Comparison of ENCODE assay signal across 9 cellular contexts in the genomic region with DNA sequence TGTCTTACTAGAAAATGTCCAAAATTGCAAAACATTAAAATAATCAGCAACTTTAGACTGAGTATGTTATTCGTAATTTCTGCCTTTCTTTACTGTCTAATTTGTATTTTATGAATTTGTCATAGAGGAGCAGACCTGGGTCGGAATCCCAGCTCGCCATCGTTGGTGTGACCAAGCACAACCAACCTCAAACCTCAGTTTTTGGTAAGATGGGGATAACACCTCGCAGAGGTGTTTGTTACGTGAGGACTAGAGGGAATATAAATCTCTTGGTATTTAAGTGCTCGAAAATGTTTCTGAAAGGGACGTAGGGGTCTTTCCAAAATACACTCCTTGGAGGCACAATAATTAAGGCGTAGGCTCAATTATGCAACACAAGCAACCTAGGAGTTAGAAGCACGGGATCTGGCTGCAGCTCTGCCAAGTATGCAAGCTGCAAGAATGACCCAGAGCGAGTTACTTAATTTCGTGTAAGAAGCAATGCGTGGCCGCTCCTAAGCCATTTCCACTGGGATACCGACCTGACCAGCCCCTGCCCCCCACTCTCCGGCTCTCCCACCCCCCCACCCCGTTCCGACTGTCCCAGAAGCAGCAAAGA. TPM values are rescaled to one million over a fixed set of nuclear protein-coding genes. Genes with fewer than 3 reads are reported as not detected.
DNase-seq lines count a peak whose midpoint lies in the region; ATAC-seq, FAIRE-seq and TF ChIP-seq lines count a peak whose summit lies in the region.
"Had no signal": no experiment of that assay in that cellular context is flagged by ENCODE, and none has a peak within 500 bp of the region (broad histone marks: within the 10 kb centered on the region; RNA-seq: fewer than 3 reads in every experiment).

No MANE protein-coding gene starts in this region.

- H3K9me1 ChIP-seq in keratinocyte (ENCODE audit: control insufficient read depth, extremely low read depth, insufficient read depth, low read length) = no peaks in the 10 kb centered on the region

- peaks cover 15% of the 10 kb centered on the region for H3K4me1 ChIP-seq in keratinocyte (ENCODE audit: control insufficient read depth, extremely low read depth, insufficient read depth, low read length)
- peaks cover 5 to 14% (median 13%) of the 10 kb centered on the region in 3 donors for H3K4me1 ChIP-seq in skeletal muscle tissue (ENCODE audit: control insufficient read depth in 3 of 3, insufficient read depth in 3 of 3, low read length in 3 of 3)

- peaks cover 14% of the 10 kb centered on the region in 2 experiments for H3K36me3 ChIP-seq in keratinocyte (ENCODE audit: control insufficient read depth in 2 of 2, extremely low read depth in 1 of 2, insufficient read depth in 2 of 2, low read length in 2 of 2)
- H3K36me3 ChIP-seq in skeletal muscle tissue (ENCODE audit: control insufficient read depth in 3 of 3, insufficient read depth in 3 of 3, low read length in 3 of 3) = peaks cover 11 to 17% (median 15%) of the 10 kb centered on the region in 3 donors

- H3K9ac ChIP-seq in keratinocyte (ENCODE audit: control insufficient read depth, extremely low read depth, insufficient read depth, low read length) (peak overlapping the region; percentile 94), skeletal muscle tissue (ENCODE audit: low read depth in 1 of 3, low read length in 3 of 3) (peak overlapping the region; percentile 76 to 94 (median 91))

- peak; percentile 11 for DNase-seq in Daoy (ENCODE audit: low read depth)
- DNase-seq in RPMI8226 = peak; percentile 26
- peak; percentile 79 for DNase-seq in cerebellar cortex (ENCODE audit: low spot score)
- no peak for DNase-seq in keratinocyte (ENCODE audit: low read depth, low spot score)
- DNase-seq in NCI-H446 treated with DMSO at 0.1 percent for 48 hours (lab: John Stamatoyannopoulos, UW) = no peak

- ATAC-seq in GM19452 (IDR thresholded peaks at IDR 0.05; ENCODE audit: unreplicated experiment) = peak; percentile 34
- ATAC-seq in HG03457 (IDR thresholded peaks at IDR 0.05; ENCODE audit: unreplicated experiment) = peak; percentile 4

- H3K79me2 ChIP-seq in keratinocyte (ENCODE audit: control insufficient read depth, insufficient read depth, low read length) = peaks cover 68% of the 10 kb centered on the region

- H3K27me3 ChIP-seq in keratinocyte (ENCODE audit: control insufficient read depth, extremely low read depth, insufficient read depth, low read length) (no peaks in the 10 kb centered on the region), skeletal muscle tissue (ENCODE audit: control insufficient read depth in 3 of 3, insufficient read depth in 3 of 3, low read length in 3 of 3) (no peaks in the 10 kb centered on the region)

- dilution Hi-C loops in keratinocyte (cut with MboI; ENCODE audit: extremely low pct_ligation_motif_present, low sequenced_read_pairs) = no loop called here

- H3K4me2 ChIP-seq in keratinocyte (ENCODE audit: control insufficient read depth, extremely low read depth, insufficient read depth, low read depth, low read length) = peak overlapping the region; percentile 80

- no peaks in the 10 kb centered on the region for H4K20me1 ChIP-seq in keratinocyte (ENCODE audit: control insufficient read depth, extremely low read depth, insufficient read depth, low read length)

- H3K9me3 ChIP-seq in keratinocyte (ENCODE audit: control insufficient read depth, low read depth, low read length) = no peaks in the 10 kb centered on the region
- H3K9me3 ChIP-seq in skeletal muscle tissue (ENCODE audit: control insufficient read depth in 3 of 3, low read length in 3 of 3) = no peaks in the 10 kb centered on the region

- TF ChIP-seq CTCF in keratinocyte (optimal IDR thresholded peaks at IDR 0.05 in 1 of 3, IDR thresholded peaks at IDR 0.05 in 1 of 3, conservative IDR thresholded peaks at IDR 0.05 in 1 of 3; ENCODE audit: extremely low read depth in 1 of 3, insufficient read depth in 2 of 3, low read length in 3 of 3) = no peak

- H3K4me3 ChIP-seq in keratinocyte (ENCODE audit: control insufficient read depth in 2 of 3, extremely low read depth in 1 of 3, insufficient read depth in 2 of 3, low read depth in 1 of 3, low read length in 3 of 3) (peak overlapping the region; percentile 55 to 90 (median 81)), skeletal muscle tissue (ENCODE audit: low read length in 3 of 3) (peak overlapping the region; percentile 85 to 92 (median 87))

- H3K27ac ChIP-seq in keratinocyte (ENCODE audit: control insufficient read depth, insufficient read depth, low read length) (peak overlapping the region; percentile 96), skeletal muscle tissue (ENCODE audit: low read depth, low read length) (peak overlapping the region; percentile 87)

- FAIRE-seq in keratinocyte (lab: Jason Lieb, UNC) = no peak
- FAIRE-seq: endometrium had no signal

- H2AFZ ChIP-seq in keratinocyte (ENCODE audit: control insufficient read depth, low read length) = no peak overlapping the region

RNA-seq across cellular contexts. Expression of gene ADH5, which starts 0.6 kb away (rescaled TPM):
- total RNA-seq in Daoy (2014; rRNA removed; shearing (Covaris generic)) = 78.8 and 92.2 TPM in 2 replicates
- 238 to 314 TPM (median 260 TPM) in 3 replicates for polyA plus RNA-seq in keratinocyte
- 44.4 TPM for polyA plus RNA-seq in keratinocyte (2011; ENCODE audit: low read depth)
- polyA plus RNA-seq in keratinocyte (2011; cell fraction: cytosol; rRNA removed) = 180 and 286 TPM in 2 replicates
- polyA plus RNA-seq in keratinocyte (2011; cell fraction: nucleus; rRNA removed) = 225 and 271 TPM in 2 replicates
- 123 and 183 TPM in 2 replicates for polyA plus RNA-seq in keratinocyte (2012; ENCODE audit: low replicate concordance)
- 60.1 to 223 TPM (median 174 TPM) in 3 replicates for polyA minus RNA-seq in keratinocyte
- 80.8 TPM for polyA minus RNA-seq in keratinocyte (2011; cell fraction: cytosol; rRNA and poly(A)+ RNA removed)
- polyA minus RNA-seq in keratinocyte (2011; cell fraction: nucleus; rRNA and poly(A)+ RNA removed) = 51.1 and 93.1 TPM in 2 replicates
- total RNA-seq in skeletal muscle tissue = 71.0 TPM

RNA-seq across cellular contexts. Expression of gene ADH4, which starts 56.1 kb away (rescaled TPM):
- total RNA-seq in Daoy (2014; rRNA removed; shearing (Covaris generic)) = not detected in 2 replicates
- not detected in 3 replicates for polyA plus RNA-seq in keratinocyte
- polyA plus RNA-seq in keratinocyte (2011; ENCODE audit: low read depth) = not detected
- polyA plus RNA-seq in keratinocyte (2011; cell fraction: cytosol; rRNA removed) = 0.05 TPM in 1 of 2 replicates, not detected in the other
- polyA plus RNA-seq in keratinocyte (2011; cell fraction: nucleus; rRNA removed) = 0.08 TPM in 1 of 2 replicates, not detected in the other
- not detected in 2 replicates for polyA plus RNA-seq in keratinocyte (2012; ENCODE audit: low replicate concordance)
- polyA minus RNA-seq in keratinocyte = not detected in 3 replicates
- polyA minus RNA-seq in keratinocyte (2011; cell fraction: cytosol; rRNA and poly(A)+ RNA removed) = not detected
- not detected in 2 replicates for polyA minus RNA-seq in keratinocyte (2011; cell fraction: nucleus; rRNA and poly(A)+ RNA removed)
- under 0.01 TPM for total RNA-seq in skeletal muscle tissue

Comparison
In these comparisons a context has a peak if more than half of its experiments do, and no peak if none do; other contexts are left out.
1. DNase-seq: peak in Daoy (single experiment), RPMI8226 (single experiment) and cerebellar cortex (single experiment); none in keratinocyte (single experiment) and NCI-H446 treated with DMSO at 0.1 percent for 48 hours (single experiment).